Comparison of ENCODE assay signal across 14 cellular contexts in genomic region chr21:33197546-33197945, GRCh38. TPM values are rescaled to one million over a fixed set of nuclear protein-coding genes. Genes with fewer than 3 reads are reported as not detected.
DNase-seq lines count a peak whose midpoint lies in the region; ATAC-seq and TF ChIP-seq lines count a peak whose summit lies in the region.
"Had no signal": no experiment of that assay in that cellular context is flagged by ENCODE, and none has a peak within 500 bp of the region (broad histone marks: within the 10 kb centered on the region; RNA-seq: fewer than 3 reads in every experiment).

No MANE protein-coding gene starts in this region.

- H3K4me1 ChIP-seq in gastroesophageal sphincter = peaks cover 0 to 23% (median 11%) of the 10 kb centered on the region in 3 donors
- H3K4me1 ChIP-seq in upper lobe of right lung = peaks cover 36% of the 10 kb centered on the region
- H3K4me1 ChIP-seq: neural progenitor cell had no signal

- no peak for TF ChIP-seq EP300 in gastroesophageal sphincter (IDR thresholded peaks at IDR 0.05)

- WGBS in gastroesophageal sphincter (ENCODE audit: low coverage in 1 of 2), 2 donors = 25 to 40% methylated on average over 1 to 4 of the region's 4 CpGs

- no peak for TF ChIP-seq POLR2A in gastroesophageal sphincter (IDR thresholded peaks at IDR 0.05)

- peak overlapping the region in 2 of 4 donors; percentile 42 to 55 for H3K27ac ChIP-seq in gastroesophageal sphincter
- peak overlapping the region; percentile 73 for H3K27ac ChIP-seq in upper lobe of right lung
- H3K27ac ChIP-seq: C4-2B, neural progenitor cell, WERI-Rb-1 had no signal

- no peaks in the 10 kb centered on the region for H3K36me3 ChIP-seq in gastroesophageal sphincter
- H3K36me3 ChIP-seq in upper lobe of right lung = no peaks in the 10 kb centered on the region
- H3K36me3 ChIP-seq: neural progenitor cell, sigmoid colon, tibial nerve, WERI-Rb-1 had no signal

- TF ChIP-seq CTCF in gastroesophageal sphincter (IDR thresholded peaks at IDR 0.05) (no peak), upper lobe of right lung (IDR thresholded peaks at IDR 0.05) (no peak)

- peak; percentile 30 for ATAC-seq in gastroesophageal sphincter
- peak; percentile 69 for ATAC-seq in upper lobe of right lung
- ATAC-seq in GM18870 (IDR thresholded peaks at IDR 0.05; ENCODE audit: unreplicated experiment) = no peak

- DNase-seq in NCI-H2196 (lab: John Stamatoyannopoulos, UW; ENCODE audit: unreplicated experiment) (peak; percentile 23), NCI-H2196 treated with DMSO at 0.1 percent for 48 hours (lab: John Stamatoyannopoulos, UW; ENCODE audit: unreplicated experiment) (no peak), medulla oblongata (ENCODE audit: extremely low spot score) (peak; percentile 15), upper lobe of right lung (no peak), COLO668 (lab: John Stamatoyannopoulos, UW; ENCODE audit: unreplicated experiment) (no peak)
- DNase-seq in stimulated activated CD4-positive, alpha-beta T cell treated with anti-CD3 and anti-CD28 coated beads, Interleukin-12 subunit alpha, Interleukin-12 subunit beta, amount 100 ng/mL, for 4 hours = no peak
- DNase-seq: NCI-H2081 treated with DMSO at 0.1 percent for 48 hours had no signal

- H3K9me3 ChIP-seq in gastroesophageal sphincter (no peaks in the 10 kb centered on the region), upper lobe of right lung (no peaks in the 10 kb centered on the region)
- H3K9me3 ChIP-seq: sigmoid colon, tibial nerve had no signal

- no peak overlapping the region for H3K4me3 ChIP-seq in gastroesophageal sphincter
- H3K4me3 ChIP-seq in upper lobe of right lung = no peak overlapping the region
- H3K4me3 ChIP-seq: neural progenitor cell, sigmoid colon, tibial nerve had no signal

- H3K27me3 ChIP-seq in gastroesophageal sphincter (no peaks in the 10 kb centered on the region), upper lobe of right lung (no peaks in the 10 kb centered on the region)
- H3K27me3 ChIP-seq: sigmoid colon, tibial nerve had no signal

- intact Hi-C loops in upper lobe of right lung (cut with DNase I) = no loop called here

RNA-seq across cellular contexts. Expression of gene IFNAR2, which starts 32.2 kb away (rescaled TPM):
- total RNA-seq in gastroesophageal sphincter (10 to 100 TPM; 12.0 to 19.1 (median 14.7) TPM), upper lobe of right lung (32.4 TPM)

Comparison
In these comparisons a context has a peak if more than half of its experiments do, and no peak if none do; other contexts are left out.
1. DNase-seq: peak in NCI-H2196 (single experiment) and medulla oblongata (single experiment); none in NCI-H2196 treated with DMSO at 0.1 percent for 48 hours (single experiment), upper lobe of right lung (single experiment), stimulated activated CD4-positive, alpha-beta T cell treated with anti-CD3 and anti-CD28 coated beads, Interleukin-12 subunit alpha, Interleukin-12 subunit beta, amount 100 ng/mL, for 4 hours (single experiment) and COLO668 (single experiment).